In the genomic region with DNA sequence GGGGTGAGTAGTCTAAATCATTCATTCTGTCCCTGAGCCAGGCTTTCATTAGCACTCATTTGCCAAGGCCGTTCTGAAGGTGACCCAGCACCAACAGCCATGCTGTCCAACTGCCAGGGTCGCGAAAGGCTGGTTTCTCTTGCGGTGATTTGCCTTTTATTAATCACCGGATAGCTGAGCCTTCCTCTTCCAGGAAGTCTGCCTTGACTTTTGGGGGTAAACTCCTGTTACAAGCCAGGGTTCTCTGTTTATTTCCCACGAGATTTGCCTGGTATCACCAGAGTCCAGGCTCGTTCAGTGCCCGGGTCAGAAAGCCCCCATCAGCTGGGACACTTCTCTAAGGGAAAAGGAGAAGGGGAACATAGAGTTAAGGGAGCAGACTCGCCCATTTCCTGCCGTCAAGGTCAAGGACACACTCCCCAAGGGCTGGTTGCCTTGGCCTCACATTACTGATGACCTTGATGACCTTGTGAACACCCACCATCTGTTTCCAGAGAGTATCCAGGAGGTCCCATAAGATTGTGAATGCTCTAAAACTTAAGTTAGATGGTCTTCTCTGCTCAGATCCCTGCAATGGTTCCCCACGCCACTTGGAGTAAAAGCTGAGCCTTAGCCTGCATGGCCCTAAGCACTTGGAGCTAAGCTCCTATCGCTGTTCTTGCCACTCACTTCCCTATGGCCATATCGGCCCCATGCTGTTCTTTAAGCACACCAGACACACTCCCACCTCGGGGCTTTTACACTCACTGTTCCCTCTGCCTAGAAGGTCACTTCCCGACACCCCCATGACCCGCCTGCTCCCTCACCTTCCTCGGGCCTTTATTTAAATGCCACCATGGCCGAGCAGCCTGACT, we compare ENCODE assay signal across 1 cellular context.
TF ChIP-seq lines count a peak whose summit lies in the region.

No MANE protein-coding gene starts in this region.

TF ChIP-seq in HepG2, 621 proteins besides CTCF, POLR2A, EP300 and RAD21 (continued from another document):
- TF ChIP-seq, protein P1, sequence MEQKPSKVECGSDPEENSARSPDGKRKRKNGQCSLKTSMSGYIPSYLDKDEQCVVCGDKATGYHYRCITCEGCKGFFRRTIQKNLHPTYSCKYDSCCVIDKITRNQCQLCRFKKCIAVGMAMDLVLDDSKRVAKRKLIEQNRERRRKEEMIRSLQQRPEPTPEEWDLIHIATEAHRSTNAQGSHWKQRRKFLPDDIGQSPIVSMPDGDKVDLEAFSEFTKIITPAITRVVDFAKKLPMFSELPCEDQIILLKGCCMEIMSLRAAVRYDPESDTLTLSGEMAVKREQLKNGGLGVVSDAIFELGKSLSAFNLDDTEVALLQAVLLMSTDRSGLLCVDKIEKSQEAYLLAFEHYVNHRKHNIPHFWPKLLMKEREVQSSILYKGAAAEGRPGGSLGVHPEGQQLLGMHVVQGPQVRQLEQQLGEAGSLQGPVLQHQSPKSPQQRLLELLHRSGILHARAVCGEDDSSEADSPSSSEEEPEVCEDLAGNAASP (CRISPR knock-in tag; IDR thresholded peaks at IDR 0.05; ENCODE audit: borderline replicate concordance), result peak; percentile 79; the same call in 1 of the 2 replicates
- TF ChIP-seq NR2F6 (IDR thresholded peaks at IDR 0.05) (peak; percentile 80), NR2F6 (CRISPR knock-in tag; IDR thresholded peaks at IDR 0.05) (peak; percentile 93), NR2F2 (IDR thresholded peaks at IDR 0.05; ENCODE audit: borderline replicate concordance, low read depth) (peak; percentile 31; the same call in 1 of the 2 replicates), RXRA (CRISPR knock-in tag; IDR thresholded peaks at IDR 0.05) (peak; percentile 38; the same call in 1 of the 2 replicates), ZFP36L2 (CRISPR knock-in tag; IDR thresholded peaks at IDR 0.05) (no peak), RXRB (CRISPR knock-in tag; IDR thresholded peaks at IDR 0.05; ENCODE audit: borderline replicate concordance) (peak; percentile 73), AGO1 (IDR thresholded peaks at IDR 0.05; ENCODE audit: low read depth, low read length, poor library complexity, severe bottlenecking) (no peak), NR2F1 (CRISPR knock-in tag; IDR thresholded peaks at IDR 0.05) (peak in 1 of 2 experiments; percentile 56; a peak in 1 of 4 replicates), NRL (CRISPR knock-in tag; IDR thresholded peaks at IDR 0.05; ENCODE audit: borderline replicate concordance) (peak; percentile 42; the same call in 1 of the 2 replicates), ZNF672 (CRISPR knock-in tag; IDR thresholded peaks at IDR 0.05) (no peak), SCMH1 (CRISPR knock-in tag; IDR thresholded peaks at IDR 0.05; ENCODE audit: borderline replicate concordance) (no peak)
- TF ChIP-seq, protein P2, sequence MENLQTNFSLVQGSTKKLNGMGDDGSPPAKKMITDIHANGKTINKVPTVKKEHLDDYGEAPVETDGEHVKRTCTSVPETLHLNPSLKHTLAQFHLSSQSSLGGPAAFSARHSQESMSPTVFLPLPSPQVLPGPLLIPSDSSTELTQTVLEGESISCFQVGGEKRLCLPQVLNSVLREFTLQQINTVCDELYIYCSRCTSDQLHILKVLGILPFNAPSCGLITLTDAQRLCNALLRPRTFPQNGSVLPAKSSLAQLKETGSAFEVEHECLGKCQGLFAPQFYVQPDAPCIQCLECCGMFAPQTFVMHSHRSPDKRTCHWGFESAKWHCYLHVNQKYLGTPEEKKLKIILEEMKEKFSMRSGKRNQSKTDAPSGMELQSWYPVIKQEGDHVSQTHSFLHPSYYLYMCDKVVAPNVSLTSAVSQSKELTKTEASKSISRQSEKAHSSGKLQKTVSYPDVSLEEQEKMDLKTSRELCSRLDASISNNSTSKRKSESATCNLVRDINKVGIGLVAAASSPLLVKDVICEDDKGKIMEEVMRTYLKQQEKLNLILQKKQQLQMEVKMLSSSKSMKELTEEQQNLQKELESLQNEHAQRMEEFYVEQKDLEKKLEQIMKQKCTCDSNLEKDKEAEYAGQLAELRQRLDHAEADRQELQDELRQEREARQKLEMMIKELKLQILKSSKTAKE (CRISPR knock-in tag; IDR thresholded peaks at IDR 0.05; ENCODE audit: borderline replicate concordance), result 0 out of 2 replicates have a peak, but pooled peaks have one; percentile 17
- TF ChIP-seq, protein P3, sequence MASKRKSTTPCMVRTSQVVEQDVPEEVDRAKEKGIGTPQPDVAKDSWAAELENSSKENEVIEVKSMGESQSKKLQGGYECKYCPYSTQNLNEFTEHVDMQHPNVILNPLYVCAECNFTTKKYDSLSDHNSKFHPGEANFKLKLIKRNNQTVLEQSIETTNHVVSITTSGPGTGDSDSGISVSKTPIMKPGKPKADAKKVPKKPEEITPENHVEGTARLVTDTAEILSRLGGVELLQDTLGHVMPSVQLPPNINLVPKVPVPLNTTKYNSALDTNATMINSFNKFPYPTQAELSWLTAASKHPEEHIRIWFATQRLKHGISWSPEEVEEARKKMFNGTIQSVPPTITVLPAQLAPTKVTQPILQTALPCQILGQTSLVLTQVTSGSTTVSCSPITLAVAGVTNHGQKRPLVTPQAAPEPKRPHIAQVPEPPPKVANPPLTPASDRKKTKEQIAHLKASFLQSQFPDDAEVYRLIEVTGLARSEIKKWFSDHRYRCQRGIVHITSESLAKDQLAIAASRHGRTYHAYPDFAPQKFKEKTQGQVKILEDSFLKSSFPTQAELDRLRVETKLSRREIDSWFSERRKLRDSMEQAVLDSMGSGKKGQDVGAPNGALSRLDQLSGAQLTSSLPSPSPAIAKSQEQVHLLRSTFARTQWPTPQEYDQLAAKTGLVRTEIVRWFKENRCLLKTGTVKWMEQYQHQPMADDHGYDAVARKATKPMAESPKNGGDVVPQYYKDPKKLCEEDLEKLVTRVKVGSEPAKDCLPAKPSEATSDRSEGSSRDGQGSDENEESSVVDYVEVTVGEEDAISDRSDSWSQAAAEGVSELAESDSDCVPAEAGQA (IDR thresholded peaks at IDR 0.05; ENCODE audit: low read depth), result no peak
- TF ChIP-seq, protein P3 (CRISPR knock-in tag; IDR thresholded peaks at IDR 0.05; ENCODE audit: borderline replicate concordance), result no peak
- TF ChIP-seq, protein P4, sequence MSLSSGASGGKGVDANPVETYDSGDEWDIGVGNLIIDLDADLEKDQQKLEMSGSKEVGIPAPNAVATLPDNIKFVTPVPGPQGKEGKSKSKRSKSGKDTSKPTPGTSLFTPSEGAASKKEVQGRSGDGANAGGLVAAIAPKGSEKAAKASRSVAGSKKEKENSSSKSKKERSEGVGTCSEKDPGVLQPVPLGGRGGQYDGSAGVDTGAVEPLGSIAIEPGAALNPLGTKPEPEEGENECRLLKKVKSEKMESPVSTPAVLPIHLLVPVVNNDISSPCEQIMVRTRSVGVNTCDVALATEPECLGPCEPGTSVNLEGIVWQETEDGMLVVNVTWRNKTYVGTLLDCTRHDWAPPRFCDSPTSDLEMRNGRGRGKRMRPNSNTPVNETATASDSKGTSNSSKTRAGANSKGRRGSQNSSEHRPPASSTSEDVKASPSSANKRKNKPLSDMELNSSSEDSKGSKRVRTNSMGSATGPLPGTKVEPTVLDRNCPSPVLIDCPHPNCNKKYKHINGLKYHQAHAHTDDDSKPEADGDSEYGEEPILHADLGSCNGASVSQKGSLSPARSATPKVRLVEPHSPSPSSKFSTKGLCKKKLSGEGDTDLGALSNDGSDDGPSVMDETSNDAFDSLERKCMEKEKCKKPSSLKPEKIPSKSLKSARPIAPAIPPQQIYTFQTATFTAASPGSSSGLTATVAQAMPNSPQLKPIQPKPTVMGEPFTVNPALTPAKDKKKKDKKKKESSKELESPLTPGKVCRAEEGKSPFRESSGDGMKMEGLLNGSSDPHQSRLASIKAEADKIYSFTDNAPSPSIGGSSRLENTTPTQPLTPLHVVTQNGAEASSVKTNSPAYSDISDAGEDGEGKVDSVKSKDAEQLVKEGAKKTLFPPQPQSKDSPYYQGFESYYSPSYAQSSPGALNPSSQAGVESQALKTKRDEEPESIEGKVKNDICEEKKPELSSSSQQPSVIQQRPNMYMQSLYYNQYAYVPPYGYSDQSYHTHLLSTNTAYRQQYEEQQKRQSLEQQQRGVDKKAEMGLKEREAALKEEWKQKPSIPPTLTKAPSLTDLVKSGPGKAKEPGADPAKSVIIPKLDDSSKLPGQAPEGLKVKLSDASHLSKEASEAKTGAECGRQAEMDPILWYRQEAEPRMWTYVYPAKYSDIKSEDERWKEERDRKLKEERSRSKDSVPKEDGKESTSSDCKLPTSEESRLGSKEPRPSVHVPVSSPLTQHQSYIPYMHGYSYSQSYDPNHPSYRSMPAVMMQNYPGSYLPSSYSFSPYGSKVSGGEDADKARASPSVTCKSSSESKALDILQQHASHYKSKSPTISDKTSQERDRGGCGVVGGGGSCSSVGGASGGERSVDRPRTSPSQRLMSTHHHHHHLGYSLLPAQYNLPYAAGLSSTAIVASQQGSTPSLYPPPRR (CRISPR knock-in tag; IDR thresholded peaks at IDR 0.05; ENCODE audit: borderline replicate concordance), result no peak
